ENCODE assay signal across 8 cellular contexts in the genomic region with DNA sequence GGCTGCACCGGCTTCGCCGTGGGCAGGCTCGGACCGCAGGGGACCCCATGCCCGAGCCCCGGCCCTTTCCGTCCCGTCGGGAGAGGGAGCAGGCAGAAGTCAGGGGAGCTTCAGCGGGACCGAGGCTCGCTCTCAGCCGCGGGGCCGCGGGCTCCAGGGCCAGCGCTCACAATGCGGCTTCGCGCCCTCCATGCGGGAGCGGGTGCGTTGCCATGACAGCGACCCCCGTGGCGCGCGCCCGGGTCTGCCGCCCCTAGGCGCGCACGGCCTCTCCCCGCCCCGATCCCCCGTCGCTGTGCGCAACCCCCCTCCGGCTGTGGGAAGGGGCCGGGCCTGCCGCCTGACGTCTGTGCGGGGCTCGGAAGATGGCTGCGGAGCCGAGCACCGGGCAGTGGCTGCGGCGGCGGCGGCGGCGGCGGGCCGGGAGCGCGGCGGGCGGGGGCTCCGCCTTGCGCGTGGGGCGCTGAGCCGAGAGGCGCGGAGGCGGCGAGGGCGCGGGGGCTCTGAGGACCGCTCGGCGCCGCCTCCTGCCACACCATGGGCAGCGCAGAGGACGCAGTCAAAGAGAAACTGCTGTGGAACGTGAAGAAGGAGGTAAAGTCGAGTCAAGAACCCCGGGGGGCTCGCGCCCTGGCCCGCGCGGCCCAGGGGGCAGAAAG. TPM values are rescaled to one million over a fixed set of nuclear protein-coding genes. Genes with fewer than 3 reads are reported as not detected.
DNase-seq lines count a peak whose midpoint lies in the region; ATAC-seq and TF ChIP-seq lines count a peak whose summit lies in the region.

A gene with protein sequence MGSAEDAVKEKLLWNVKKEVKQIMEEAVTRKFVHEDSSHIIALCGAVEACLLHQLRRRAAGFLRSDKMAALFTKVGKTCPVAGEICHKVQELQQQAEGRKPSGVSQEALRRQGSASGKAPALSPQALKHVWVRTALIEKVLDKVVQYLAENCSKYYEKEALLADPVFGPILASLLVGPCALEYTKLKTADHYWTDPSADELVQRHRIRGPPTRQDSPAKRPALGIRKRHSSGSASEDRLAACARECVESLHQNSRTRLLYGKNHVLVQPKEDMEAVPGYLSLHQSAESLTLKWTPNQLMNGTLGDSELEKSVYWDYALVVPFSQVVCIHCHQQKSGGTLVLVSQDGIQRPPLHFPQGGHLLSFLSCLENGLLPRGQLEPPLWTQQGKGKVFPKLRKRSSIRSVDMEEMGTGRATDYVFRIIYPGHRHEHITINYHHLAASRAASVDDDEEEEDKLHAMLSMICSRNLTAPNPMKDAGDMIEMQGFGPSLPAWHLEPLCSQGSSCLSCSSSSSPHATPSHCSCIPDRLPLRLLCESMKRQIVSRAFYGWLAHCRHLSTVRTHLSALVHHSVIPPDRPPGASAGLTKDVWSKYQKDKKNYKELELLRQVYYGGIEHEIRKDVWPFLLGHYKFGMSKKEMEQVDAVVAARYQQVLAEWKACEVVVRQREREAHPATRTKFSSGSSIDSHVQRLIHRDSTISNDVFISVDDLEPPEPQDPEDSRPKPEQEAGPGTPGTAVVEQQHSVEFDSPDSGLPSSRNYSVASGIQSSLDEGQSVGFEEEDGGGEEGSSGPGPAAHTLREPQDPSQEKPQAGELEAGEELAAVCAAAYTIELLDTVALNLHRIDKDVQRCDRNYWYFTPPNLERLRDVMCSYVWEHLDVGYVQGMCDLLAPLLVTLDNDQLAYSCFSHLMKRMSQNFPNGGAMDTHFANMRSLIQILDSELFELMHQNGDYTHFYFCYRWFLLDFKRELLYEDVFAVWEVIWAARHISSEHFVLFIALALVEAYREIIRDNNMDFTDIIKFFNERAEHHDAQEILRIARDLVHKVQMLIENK (plus strand): TSS at position 350 of the 659 bp plus-strand sequence. CDS start 188 bp downstream, at position 538.

- H3K4me1 Mint-ChIP-seq in activated T-cell treated with anti-CD3 and anti-CD28 coated beads, Interleukin-2, amount 50 U/mL, for 72 hours (ENCODE audit: low read depth): peaks cover 5% of the 10 kb centered on the region
- H3K4me1 Mint-ChIP-seq in stimulated activated effector memory CD8-positive, alpha-beta T cell treated with anti-CD3 and anti-CD28 coated beads, Interleukin-12 subunit alpha, Interleukin-12 subunit beta, amount 100 ng/mL, for 72 hours: peaks cover 5% of the 10 kb centered on the region

- H3K36me3 Mint-ChIP-seq in activated T-cell treated with anti-CD3 and anti-CD28 coated beads, Interleukin-2, amount 50 U/mL, for 72 hours (ENCODE audit: insufficient read depth in 2 of 2): peaks cover 7 to 12% of the 10 kb centered on the region in 2 donors
- peaks cover 8% of the 10 kb centered on the region for H3K36me3 Mint-ChIP-seq in stimulated activated effector memory CD8-positive, alpha-beta T cell treated with anti-CD3 and anti-CD28 coated beads, Interleukin-12 subunit alpha, Interleukin-12 subunit beta, amount 100 ng/mL, for 72 hours

- H3K4me1 ChIP-seq in OCI-LY7 (ENCODE audit: insufficient read depth, low read length, poor library complexity, severe bottlenecking): peaks cover 32% of the 10 kb centered on the region

- intact Hi-C loops in OCI-LY7 (cut with micrococcal nuclease; ENCODE audit: unreplicated experiment): loop anchor here (2.0 to 5.0 kb wide), 2 partner anchors 64 to 285 kb away; a partner anchor contains a TSS

- H2AFZ ChIP-seq in OCI-LY7 (ENCODE audit: low read length): peak within 1 kb of the TSS; percentile 78

- peak within 1 kb of the TSS; percentile 97 for H3K4me2 ChIP-seq in OCI-LY7 (ENCODE audit: low read length)

- peak within 1 kb of the TSS; percentile 94 for H3K27ac Mint-ChIP-seq in activated T-cell treated with anti-CD3 and anti-CD28 coated beads, Interleukin-2, amount 50 U/mL, for 72 hours
- H3K27ac Mint-ChIP-seq in stimulated activated effector memory CD8-positive, alpha-beta T cell treated with anti-CD3 and anti-CD28 coated beads, Interleukin-12 subunit alpha, Interleukin-12 subunit beta, amount 100 ng/mL, for 72 hours: peak within 1 kb of the TSS; percentile 98

- H3K36me3 ChIP-seq in OCI-LY7 (ENCODE audit: insufficient read depth, low read length): peaks cover 38% of the 10 kb centered on the region

- H3K9me2 ChIP-seq in OCI-LY7 (ENCODE audit: insufficient read depth, low read length): no peaks in the 10 kb centered on the region

- peak within 1 kb of the TSS; percentile 95 for H3K4me3 ChIP-seq in OCI-LY7 (ENCODE audit: low read depth, low read length, poor library complexity, severe bottlenecking)

- no peaks in the 10 kb centered on the region for H3K9me3 Mint-ChIP-seq in activated T-cell treated with anti-CD3 and anti-CD28 coated beads, Interleukin-2, amount 50 U/mL, for 72 hours
- H3K9me3 Mint-ChIP-seq in stimulated activated effector memory CD8-positive, alpha-beta T cell treated with anti-CD3 and anti-CD28 coated beads, Interleukin-12 subunit alpha, Interleukin-12 subunit beta, amount 100 ng/mL, for 72 hours: no peaks in the 10 kb centered on the region

- BruUV-seq in OCI-LY7 (replicated peaks; lab: Mats Ljungman, UMichigan): no TSS peak

- H4K20me1 ChIP-seq in OCI-LY7 (ENCODE audit: insufficient read depth, low read length): peaks cover 10% of the 10 kb centered on the region; the same call in 1 of the 2 replicates

- ATAC-seq in HG02938 (IDR thresholded peaks at IDR 0.05; ENCODE audit: unreplicated experiment) (peak; percentile 20), esophagus mucosa (peak; percentile 37), GM18502 (IDR thresholded peaks at IDR 0.05; ENCODE audit: poor library complexity, unreplicated experiment) (no peak)
- ATAC-seq in activated T-cell treated with anti-CD3 and anti-CD28 coated beads, Interleukin-2, amount 50 U/mL, for 72 hours (replicated peaks in 1 of 2): peak; percentile 68 to 71
- ATAC-seq in stimulated activated effector memory CD8-positive, alpha-beta T cell treated with anti-CD3 and anti-CD28 coated beads, Interleukin-12 subunit alpha, Interleukin-12 subunit beta, amount 100 ng/mL, for 72 hours: peak; percentile 63

- H3K9me3 ChIP-seq in OCI-LY7 (ENCODE audit: low read length): no peaks in the 10 kb centered on the region

- POLR2A ChIA-PET in OCI-LY7 (lab: Charles Lee): interaction anchor here (0.5 to 2.6 kb wide), 3 partner anchors 11 to 515 kb away, joined by 3 to 7 read pairs (median 4); no protein-coding TSS in a partner anchor

- CTCF ChIA-PET in OCI-LY7 (lab: Charles Lee; ENCODE audit: unreplicated experiment): interaction anchor here (0.6 to 1.1 kb wide), 2 partner anchors 45 to 1576 kb away, joined by 3 to 5 read pairs; no protein-coding TSS in a partner anchor

- no peaks in the 10 kb centered on the region for H3K27me3 Mint-ChIP-seq in activated T-cell treated with anti-CD3 and anti-CD28 coated beads, Interleukin-2, amount 50 U/mL, for 72 hours (ENCODE audit: low read depth)

- peak; percentile 58 for DNase-seq in EH (ENCODE audit: low read depth)
- peak; percentile 71 for DNase-seq in OCI-LY7 (ENCODE audit: low spot score)
- DNase-seq in activated T-cell treated with anti-CD3 and anti-CD28 coated beads, Interleukin-2, amount 50 U/mL, for 72 hours: peak; percentile 76
- peak; percentile 63 for DNase-seq in myocyte (ENCODE audit: low read depth)
- DNase-seq in stimulated activated effector memory CD8-positive, alpha-beta T cell treated with anti-CD3 and anti-CD28 coated beads, Interleukin-12 subunit alpha, Interleukin-12 subunit beta, amount 100 ng/mL, for 72 hours (ENCODE audit: low spot score in 2 of 2): peak; percentile 41 to 75

- H3K27ac ChIP-seq in OCI-LY7 (ENCODE audit: low read depth, low read length, poor library complexity, severe bottlenecking): peak within 1 kb of the TSS; percentile 78

- H3K4me3 Mint-ChIP-seq in activated T-cell treated with anti-CD3 and anti-CD28 coated beads, Interleukin-2, amount 50 U/mL, for 72 hours: peak within 1 kb of the TSS; percentile 84 to 99
- peak within 1 kb of the TSS; percentile 100 for H3K4me3 Mint-ChIP-seq in stimulated activated effector memory CD8-positive, alpha-beta T cell treated with anti-CD3 and anti-CD28 coated beads, Interleukin-12 subunit alpha, Interleukin-12 subunit beta, amount 100 ng/mL, for 72 hours

- 0 out of 2 replicates have a peak, but pooled peaks have one; percentile 3 for TF ChIP-seq CTCF in OCI-LY7 (conservative IDR thresholded peaks at IDR 0.05; ENCODE audit: low read length)

- H3K79me2 ChIP-seq in OCI-LY7 (ENCODE audit: insufficient read depth, low read depth, low read length): peaks cover 37% of the 10 kb centered on the region

RNA-seq across cellular contexts. Expression of the gene that starts here (rescaled TPM):
- total RNA-seq in OCI-LY7 (2014; rRNA removed; shearing (Covaris generic)): 38.4 and 44.0 TPM in 2 replicates
- 49.0 and 50.6 TPM in 2 replicates for total RNA-seq in OCI-LY7 (2022)
- 10 to 100 TPM; 40.8 to 57.5 TPM for total RNA-seq in activated T-cell treated with anti-CD3 and anti-CD28 coated beads, Interleukin-2, amount 50 U/mL, for 72 hours
- total RNA-seq in esophagus mucosa: 28.1 TPM
- 69.9 and 70.1 TPM in 2 replicates for total RNA-seq in myocyte
- polyA plus RNA-seq in myocyte (2012): 67.2 TPM
